Comparison of ENCODE assay signal across 8 cellular contexts in genomic region chr3:161222662-161223061, GRCh38. TPM values are rescaled to one million over a fixed set of nuclear protein-coding genes. Genes with fewer than 3 reads are reported as not detected.
A peak's percentile ranks its signal among the peaks of the same experiment; 100 is the strongest.
DNase-seq lines count a peak whose midpoint lies in the region; ATAC-seq, FAIRE-seq and TF ChIP-seq lines count a peak whose summit lies in the region.

No MANE protein-coding gene starts in this region.

- peak overlapping the region in 3 of 12 donors; percentile 88 to 98 (median 94) for H3K27ac ChIP-seq in heart left ventricle
- peak overlapping the region; percentile 98 to 99 (median 99) for H3K27ac ChIP-seq in right lobe of liver

- H3K36me3 Mint-ChIP-seq in activated naive CD8-positive, alpha-beta T cell treated with anti-CD3 and anti-CD28 coated beads, Interleukin-2, amount 10 ng/mL, durations not matched to agents 7 days and 5 days = peaks cover 16% of the 10 kb centered on the region

- peaks cover 23% of the 10 kb centered on the region for H3K4me1 Mint-ChIP-seq in activated naive CD8-positive, alpha-beta T cell treated with anti-CD3 and anti-CD28 coated beads, Interleukin-2, amount 10 ng/mL, durations not matched to agents 7 days and 5 days

- no peak for FAIRE-seq in urothelium cell line (lab: Jason Lieb, UNC)

- no peaks in the 10 kb centered on the region for H3K27me3 Mint-ChIP-seq in activated naive CD8-positive, alpha-beta T cell treated with anti-CD3 and anti-CD28 coated beads, Interleukin-2, amount 10 ng/mL, durations not matched to agents 7 days and 5 days

- peaks cover 6 to 54% (median 36%) of the 10 kb centered on the region in 12 donors for H3K4me1 ChIP-seq in heart left ventricle
- peaks cover 0 to 30% (median 9%) of the 10 kb centered on the region in 4 donors for H3K4me1 ChIP-seq in right lobe of liver

- H3K27ac Mint-ChIP-seq in activated naive CD8-positive, alpha-beta T cell treated with anti-CD3 and anti-CD28 coated beads, Interleukin-2, amount 10 ng/mL, durations not matched to agents 7 days and 5 days = peak overlapping the region; percentile 23

- H3K27me3 ChIP-seq in heart left ventricle (no peaks in the 10 kb centered on the region), right lobe of liver (no peaks in the 10 kb centered on the region)

- POLR2A ChIA-PET in activated naive CD8-positive, alpha-beta T cell treated with anti-CD3 and anti-CD28 coated beads, Interleukin-2, amount 10 ng/mL, durations not matched to agents 7 days and 5 days (lab: Charles Lee) = interaction anchor here (1.0 to 2.0 kb wide), 4 partner anchors 8 to 773 kb away, joined by 4 to 7 read pairs (median 4); partner anchors contain the start of genes B3GALNT1 and TRIM59

- TF ChIP-seq POLR2A in heart left ventricle (IDR thresholded peaks at IDR 0.05) = no peak
- no peak for TF ChIP-seq POLR2A in right lobe of liver (IDR thresholded peaks at IDR 0.05)

- TF ChIP-seq CTCF in heart left ventricle (IDR thresholded peaks at IDR 0.05) = no peak
- TF ChIP-seq CTCF in right lobe of liver (IDR thresholded peaks at IDR 0.05) = no peak

- ATAC-seq in heart left ventricle = no peak
- no peak for ATAC-seq in Right ventricle myocardium superior (ENCODE audit: poor library complexity)
- no peak for ATAC-seq in activated naive CD8-positive, alpha-beta T cell treated with anti-CD3 and anti-CD28 coated beads, Interleukin-2, amount 10 ng/mL, durations not matched to agents 7 days and 5 days (ENCODE audit: low read depth)
- ATAC-seq in right lobe of liver = peak in 1 of 4 donors; percentile 1
- ATAC-seq in GM21737 (IDR thresholded peaks at IDR 0.05; ENCODE audit: unreplicated experiment) = no peak

- H3K4me3 ChIP-seq in heart left ventricle (peak overlapping the region; percentile 66 to 96 (median 80)), right lobe of liver (peak overlapping the region; percentile 80 to 91 (median 91))

- H3K36me3 ChIP-seq in heart left ventricle = peaks cover 0 to 43% (median 29%) of the 10 kb centered on the region in 9 donors
- peaks cover 0 to 8% (median 7%) of the 10 kb centered on the region in 4 donors for H3K36me3 ChIP-seq in right lobe of liver

- H3K9me3 ChIP-seq in heart left ventricle (no peaks in the 10 kb centered on the region), right lobe of liver (no peaks in the 10 kb centered on the region)

- WGBS in heart left ventricle, 4 donors = 11 to 31% (median 21%) methylated on average over 2 of the region's 2 CpGs
- WGBS in right lobe of liver (ENCODE audit: insufficient coverage, low coverage, low lambda C conversion rate, missing lambda C conversion rate) = 7% methylated on average over 2 of the region's 2 CpGs

- intact Hi-C loops in heart left ventricle (cut with DNase I) = loop anchor here in 6 of 10 donors (5.0 to 10.0 kb wide), 5 partner anchors 115 to 465 kb away; partner anchors contain the start of genes B3GALNT1 (in 3 of the 6) and PPM1L (in 1 of the 6)
- intact Hi-C loops in Right ventricle myocardium superior (cut with DNase I) = no loop called here
- intact Hi-C loops in right lobe of liver (cut with DNase I) = no loop called here

- H3K4me3 Mint-ChIP-seq in activated naive CD8-positive, alpha-beta T cell treated with anti-CD3 and anti-CD28 coated beads, Interleukin-2, amount 10 ng/mL, durations not matched to agents 7 days and 5 days = peak overlapping the region; percentile 85

- no peaks in the 10 kb centered on the region for H3K9me3 Mint-ChIP-seq in activated naive CD8-positive, alpha-beta T cell treated with anti-CD3 and anti-CD28 coated beads, Interleukin-2, amount 10 ng/mL, durations not matched to agents 7 days and 5 days

- DNase-seq in heart left ventricle (no peak), Right ventricle myocardium superior (no peak), right lobe of liver (no peak), urothelium cell line (ENCODE audit: low spot score) (peak; percentile 1), DMS153 (lab: John Stamatoyannopoulos, UW) (no peak)
- DNase-seq in activated naive CD8-positive, alpha-beta T cell treated with anti-CD3 and anti-CD28 coated beads, Interleukin-2, amount 10 ng/mL, durations not matched to agents 7 days and 5 days = no peak
- no peak for DNase-seq in stimulated activated CD4-positive, alpha-beta T cell treated with anti-CD3 and anti-CD28 coated beads, Interleukin-4, amount 100 ng/mL, for 1 hour

RNA-seq across cellular contexts. Expression of gene NMD3, which starts 1.6 kb away (rescaled TPM):
- 10 to 100 TPM; 28.9 to 74.9 (median 57.6) TPM for total RNA-seq in heart left ventricle
- 10 to 100 TPM; 20.4 to 48.6 TPM for polyA plus RNA-seq in heart left ventricle
- total RNA-seq in Right ventricle myocardium superior = 47.4 TPM
- total RNA-seq in activated naive CD8-positive, alpha-beta T cell treated with anti-CD3 and anti-CD28 coated beads, Interleukin-2, amount 10 ng/mL, durations not matched to agents 7 days and 5 days = 10 to 100 TPM; 43.8 to 44.9 TPM
- 10 to 100 TPM; 33.3 to 46.7 (median 42.2) TPM for total RNA-seq in right lobe of liver

Comparison
In these comparisons a context has a peak if more than half of its experiments do, and no peak if none do; other contexts are left out.
1. intact Hi-C loops: an anchor here in heart left ventricle (5.0 to 10.0 kb wide); none called in Right ventricle myocardium superior and right lobe of liver.